ENCODE assay signal across 8 cellular contexts in the genomic region with DNA sequence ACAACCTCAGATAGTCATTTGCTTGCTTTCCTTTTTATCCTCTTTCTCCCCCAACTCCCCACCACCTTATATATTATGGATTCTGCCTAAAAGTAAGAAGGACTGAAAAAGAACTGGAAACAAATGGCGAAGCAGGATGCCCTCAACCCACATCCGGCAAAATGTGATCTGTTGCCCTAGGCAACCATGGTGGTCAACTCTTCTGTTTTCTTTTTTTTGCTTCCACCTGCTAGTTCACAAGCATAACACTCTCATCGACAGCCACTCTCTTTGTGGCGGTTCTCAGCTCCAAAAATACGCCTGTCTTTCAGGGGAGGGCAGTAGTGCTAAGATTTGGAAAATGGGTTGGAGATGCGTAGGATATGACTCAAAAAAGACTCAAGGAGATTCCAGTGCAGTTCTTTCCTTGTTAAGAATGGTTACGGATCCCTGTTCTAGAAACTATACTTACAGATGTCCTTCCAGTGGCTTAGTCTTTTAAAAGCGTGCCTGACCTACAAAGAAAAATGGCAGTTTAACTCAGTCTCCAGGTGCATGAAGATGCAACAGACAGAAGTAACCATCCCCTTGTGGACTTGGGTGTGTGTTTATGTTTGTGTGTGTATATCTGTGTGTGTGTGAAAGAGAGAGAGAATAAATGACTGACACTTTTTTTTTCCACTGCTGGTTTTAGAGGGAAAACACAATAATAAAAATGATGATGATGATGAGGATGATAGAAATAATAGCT. TPM values are rescaled to one million over a fixed set of nuclear protein-coding genes. Genes with fewer than 3 reads are reported as not detected.
DNase-seq lines count a peak whose midpoint lies in the region; ATAC-seq and TF ChIP-seq lines count a peak whose summit lies in the region.

No MANE protein-coding gene starts in this region.

- H4K5ac ChIP-seq in mesendoderm (ENCODE audit: low read length), result no peak overlapping the region

- H3K4me1 ChIP-seq in mucosa of descending colon (ENCODE audit: low read depth) (no peaks in the 10 kb centered on the region), right atrium auricular region (no peaks in the 10 kb centered on the region), mesendoderm (ENCODE audit: control insufficient read depth, low read depth, low read length) (no peaks in the 10 kb centered on the region)

- no peak overlapping the region for H3K9ac ChIP-seq in mesendoderm (ENCODE audit: low read length)

- H3K56ac ChIP-seq in mesendoderm (ENCODE audit: low read length), result no peak overlapping the region

- no peak overlapping the region for H3K4ac ChIP-seq in mesendoderm (ENCODE audit: low read depth, low read length)

- H3K27ac ChIP-seq in right atrium auricular region (no peak overlapping the region), mesendoderm (ENCODE audit: low read depth, low read length) (no peak overlapping the region)

- H2BK120ac ChIP-seq in mesendoderm (ENCODE audit: low read depth, low read length), result no peak overlapping the region

- TF ChIP-seq CTCF in mucosa of descending colon (IDR thresholded peaks at IDR 0.05) (no peak), right atrium auricular region (IDR thresholded peaks at IDR 0.05) (no peak)

- no peak overlapping the region for H2BK5ac ChIP-seq in mesendoderm (ENCODE audit: low read length)

- intact Hi-C loops in mucosa of descending colon (cut with DNase I, micrococcal nuclease), result no loop called here

- no peaks in the 10 kb centered on the region for H3K27me3 ChIP-seq in right atrium auricular region
- no peaks in the 10 kb centered on the region for H3K27me3 ChIP-seq in mesendoderm (ENCODE audit: insufficient read depth, low read length, poor library complexity)

- no peak overlapping the region for H3K4me2 ChIP-seq in mesendoderm (ENCODE audit: low read length)

- H4K8ac ChIP-seq in mesendoderm (ENCODE audit: low read depth, low read length), result no peak overlapping the region

- no peak overlapping the region for H2BK15ac ChIP-seq in mesendoderm (replicated peaks; ENCODE audit: low read depth)

- DNase-seq in T-helper 2 cell (peak in 4 of 5 experiments; percentile 8 to 94 (median 76)), mucosa of descending colon (peak in 1 of 3 donors; percentile 52), Ammon's horn (ENCODE audit: low spot score) (no peak), right atrium auricular region (ENCODE audit: low spot score) (no peak), HuH-7.5 (ENCODE audit: low spot score) (no peak), mesendoderm (no peak)

- WGBS in mesendoderm (ENCODE audit: extremely low coverage, insufficient coverage, low lambda C conversion rate), result no CpG with 5 or more reads among the region's 8 CpGs

- no peaks in the 10 kb centered on the region for H3K79me2 ChIP-seq in mesendoderm (ENCODE audit: control insufficient read depth, insufficient read depth, low read length)

- H3K9me3 ChIP-seq in mucosa of descending colon, result no peaks in the 10 kb centered on the region
- no peaks in the 10 kb centered on the region for H3K9me3 ChIP-seq in right atrium auricular region

- ATAC-seq in GM19035 (IDR thresholded peaks at IDR 0.05; ENCODE audit: unreplicated experiment) (peak; percentile 82), HG02970 (IDR thresholded peaks at IDR 0.05; ENCODE audit: low FRiP score, unreplicated experiment) (peak; percentile 83), mucosa of descending colon (peak; percentile 85)

- H3K23ac ChIP-seq in mesendoderm (ENCODE audit: low read length), result no peak overlapping the region

- H3K4me3 ChIP-seq in mucosa of descending colon (no peak overlapping the region), right atrium auricular region (no peak overlapping the region), mesendoderm (ENCODE audit: low read length) (no peak overlapping the region)

- no peak overlapping the region for H2AK5ac ChIP-seq in mesendoderm (ENCODE audit: low read length)

- no peak overlapping the region for H3K18ac ChIP-seq in mesendoderm (ENCODE audit: low read length)

- no peaks in the 10 kb centered on the region for H3K79me1 ChIP-seq in mesendoderm (ENCODE audit: low read length)

- H3K36me3 ChIP-seq in mucosa of descending colon (ENCODE audit: low read depth) (no peaks in the 10 kb centered on the region), right atrium auricular region (no peaks in the 10 kb centered on the region), mesendoderm (ENCODE audit: control insufficient read depth, insufficient read depth, low read length) (no peaks in the 10 kb centered on the region)

RNA-seq across cellular contexts. Expression of gene APBB1IP, which starts 10.7 kb away (rescaled TPM):
- total RNA-seq in mucosa of descending colon, result 1 to 10 TPM; 2.9 to 8.4 (median 8.1) TPM
- 1 to 10 TPM; 1.4 to 3.1 TPM for total RNA-seq in right atrium auricular region
- polyA plus RNA-seq in mesendoderm (2013, experiment 1 of 2), result 0.11 TPM
- polyA plus RNA-seq in mesendoderm (2013, experiment 2 of 2), result 0.06 TPM

Comparison
In these comparisons a context has a peak if more than half of its experiments do, and no peak if none do; other contexts are left out.
1. DNase-seq: peak in T-helper 2 cell (4 of 5); none in Ammon's horn (single experiment), right atrium auricular region (single experiment), HuH-7.5 (single experiment) and mesendoderm (single experiment).
2. Peak in every context shown above with its lines, with median percentiles within 50 percentile points of each other: ATAC-seq.